ENCODE assay signal across 8 cellular contexts in the genomic region with DNA sequence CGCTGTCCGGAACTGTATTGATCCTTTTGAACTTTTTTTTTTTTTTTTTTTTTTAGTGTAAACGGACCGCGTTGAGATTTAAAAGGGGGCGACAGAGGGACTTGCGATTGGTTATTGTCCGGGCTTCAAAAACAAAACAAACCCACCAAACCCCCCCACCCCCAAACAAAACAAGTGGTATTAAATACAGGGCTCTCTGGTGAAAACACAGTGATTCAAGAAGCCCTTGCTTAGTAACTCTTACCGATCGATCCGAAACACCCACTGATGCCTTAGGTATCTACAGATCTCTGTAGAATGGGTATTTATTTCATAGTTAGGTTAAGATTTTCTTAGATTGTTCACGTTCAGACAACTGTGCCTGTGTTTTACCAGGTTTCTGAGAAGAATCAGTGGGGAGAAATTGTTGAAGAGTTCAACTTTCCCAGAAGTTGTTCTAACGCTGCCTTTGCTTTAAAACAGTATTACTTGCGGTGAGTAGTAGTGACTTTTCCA. TPM values are rescaled to one million over a fixed set of nuclear protein-coding genes. Genes with fewer than 3 reads are reported as not detected.
DNase-seq lines count a peak whose midpoint lies in the region; ATAC-seq and TF ChIP-seq lines count a peak whose summit lies in the region.

No MANE protein-coding gene starts in this region.

- H3K27ac ChIP-seq in H9 (ENCODE audit: insufficient read length, low read depth, low read length) (peak overlapping the region; percentile 58), SJSA1 (peak overlapping the region; percentile 22; the same call in 1 of the 2 replicates), duodenal mucosa (ENCODE audit: low read depth, low read length) (peak overlapping the region; percentile 84), muscle layer of duodenum (ENCODE audit: low read length) (peak overlapping the region; percentile 94), aorta (ENCODE audit: low read depth in 1 of 2, low read length in 2 of 2) (peak overlapping the region in 1 of 2 donors; percentile 51)

- no peaks in the 10 kb centered on the region for H3K79me1 ChIP-seq in H9 (ENCODE audit: insufficient read depth, low read depth, low read length, poor library complexity, severe bottlenecking)

- no peaks in the 10 kb centered on the region for H3K27me3 Mint-ChIP-seq in H9 (ENCODE audit: low read depth)

- H4K5ac ChIP-seq in H9 (ENCODE audit: insufficient read length, low read depth, low read length) = no peak overlapping the region

- H3K4me1 Mint-ChIP-seq in H9 = peaks cover 14 to 22% of the 10 kb centered on the region in 2 experiments

- peak overlapping the region; percentile 85 to 99 for H3K4me3 Mint-ChIP-seq in H9

- H3K4me1 ChIP-seq in H9 (ENCODE audit: insufficient read depth, low read length) (no peaks in the 10 kb centered on the region), SJSA1 (replicated peaks) (peaks cover 8% of the 10 kb centered on the region; the same call in 1 of the 2 replicates), duodenal mucosa (ENCODE audit: control insufficient read depth in 1 of 2, insufficient read depth in 2 of 2, low read length in 2 of 2) (peaks cover 15 to 17% of the 10 kb centered on the region in 2 donors), muscle layer of duodenum (ENCODE audit: control insufficient read depth in 1 of 2, insufficient read depth in 2 of 2, low read length in 2 of 2) (peaks cover 6 to 13% of the 10 kb centered on the region in 2 donors), aorta (ENCODE audit: control insufficient read depth in 1 of 2, insufficient read depth in 2 of 2, low read length in 2 of 2) (no peaks in the 10 kb centered on the region)

- no peak overlapping the region for H4K91ac ChIP-seq in H9 (ENCODE audit: insufficient read length, low read depth, low read length)

- no peak overlapping the region for H3T11ph ChIP-seq in H9 (ENCODE audit: low read length)

- no peak overlapping the region for H3K23ac ChIP-seq in H9 (ENCODE audit: insufficient read length, low read depth, low read length)

- no peak overlapping the region for H3K56ac ChIP-seq in H9 (ENCODE audit: insufficient read length, low read depth, low read length)

- no peak overlapping the region for H2BK12ac ChIP-seq in H9 (ENCODE audit: insufficient read length, low read depth, low read length)

- peaks cover 25% of the 10 kb centered on the region for H3K36me3 ChIP-seq in SJSA1
- H3K36me3 ChIP-seq in duodenal mucosa (ENCODE audit: control insufficient read depth in 1 of 2, insufficient read depth in 2 of 2, low read length in 2 of 2) = peaks cover 0 to 3% of the 10 kb centered on the region in 2 donors
- peaks cover 0 to 3% of the 10 kb centered on the region in 2 donors for H3K36me3 ChIP-seq in muscle layer of duodenum (ENCODE audit: control insufficient read depth in 1 of 2, insufficient read depth in 2 of 2, low read length in 2 of 2)
- H3K36me3 ChIP-seq in aorta (ENCODE audit: control insufficient read depth in 1 of 2, insufficient read depth in 2 of 2, low read length in 1 of 2) = no peaks in the 10 kb centered on the region

- H2BK120ac ChIP-seq in H9 (ENCODE audit: low read depth, low read length, poor library complexity, severe bottlenecking) = no peak overlapping the region

- peaks cover 5% of the 10 kb centered on the region; the same call in 1 of the 2 replicates for H3K79me2 ChIP-seq in H9 (ENCODE audit: insufficient read depth, low read length)

- H4K20me1 ChIP-seq in H9 (ENCODE audit: control insufficient read depth, insufficient read depth, insufficient read length) = no peaks in the 10 kb centered on the region

- H2BK15ac ChIP-seq in H9 (ENCODE audit: low read depth, low read length) = no peak overlapping the region

- H3K4ac ChIP-seq in H9 (ENCODE audit: low read depth, low read length) = no peak overlapping the region

- H2AFZ ChIP-seq in H9 (ENCODE audit: low read length) = no peak overlapping the region

- intact Hi-C loops in aorta (cut with DNase I) = loop anchor here in 1 of 2 donors (5.0 kb wide), 1 partner anchor 189 kb away; no protein-coding TSS in a partner anchor

- peaks cover 0 to 7% of the 10 kb centered on the region in 2 experiments; a peak in 3 of 5 replicates for H3K9me3 Mint-ChIP-seq in H9

- H2BK20ac ChIP-seq in H9 (ENCODE audit: low read depth, low read length, poor library complexity, severe bottlenecking) = no peak overlapping the region

- H3K4me2 ChIP-seq in H9 (ENCODE audit: insufficient read depth, insufficient read length, low read length) = peak overlapping the region; percentile 57

- H3K27me3 ChIP-seq in H9 (ENCODE audit: insufficient read depth, low read length) (no peaks in the 10 kb centered on the region), SJSA1 (replicated peaks) (no peaks in the 10 kb centered on the region), duodenal mucosa (ENCODE audit: control insufficient read depth in 1 of 2, insufficient read depth in 2 of 2, low read length in 2 of 2) (no peaks in the 10 kb centered on the region), muscle layer of duodenum (ENCODE audit: low read depth, low read length) (no peaks in the 10 kb centered on the region), aorta (ENCODE audit: control insufficient read depth in 1 of 2, insufficient read depth in 2 of 2, low read length in 1 of 2) (no peaks in the 10 kb centered on the region)

- no peak overlapping the region for H3K18ac ChIP-seq in H9 (ENCODE audit: insufficient read length, low read depth, low read length)

- H3K9me3 ChIP-seq in H9 (ENCODE audit: control insufficient read depth, low read depth, low read length) (no peaks in the 10 kb centered on the region), SJSA1 (replicated peaks) (no peaks in the 10 kb centered on the region), duodenal mucosa (ENCODE audit: control insufficient read depth in 1 of 2, low read length in 2 of 2) (no peaks in the 10 kb centered on the region), muscle layer of duodenum (ENCODE audit: control insufficient read depth in 1 of 2, low read length in 2 of 2) (no peaks in the 10 kb centered on the region), aorta (ENCODE audit: control insufficient read depth, low read length) (no peaks in the 10 kb centered on the region)

- no peak for TF ChIP-seq CTCF in H9 (conservative IDR thresholded peaks at IDR 0.05)

- peaks cover 22 to 37% (median 34%) of the 10 kb centered on the region in 3 experiments for H3K36me3 Mint-ChIP-seq in H9 (ENCODE audit: insufficient read depth in 1 of 3, low read depth in 3 of 3)

- DNase-seq in AG08396 (ENCODE audit: low spot score) (peak; percentile 5), H9 (no peak), SJSA1 (ENCODE audit: low read depth in 1 of 2, low spot score in 2 of 2) (no peak), aorta (no peak), left lobe of liver (ENCODE audit: low spot score) (no peak)

- H3K23me2 ChIP-seq in H9 (ENCODE audit: insufficient read length, low read depth, low read length, poor library complexity, severe bottlenecking) = peaks cover 7% of the 10 kb centered on the region

- H4K8ac ChIP-seq in H9 (replicated peaks; ENCODE audit: insufficient read length, low read depth, low read length) = no peak overlapping the region

- peak overlapping the region; percentile 83 for H3K9ac ChIP-seq in H9 (ENCODE audit: extremely low read depth, insufficient read length, low read length)
- peak overlapping the region; percentile 29 to 93 for H3K9ac ChIP-seq in duodenal mucosa (ENCODE audit: low read depth in 1 of 2, low read length in 2 of 2)

- H2AK5ac ChIP-seq in H9 (ENCODE audit: insufficient read length, low read length) = no peak overlapping the region

- H3K4me3 ChIP-seq in SJSA1 (peak overlapping the region; percentile 69), duodenal mucosa (ENCODE audit: low read depth in 1 of 2, low read length in 2 of 2) (peak overlapping the region; percentile 85 to 92), muscle layer of duodenum (ENCODE audit: low read depth in 1 of 2, low read length in 2 of 2) (peak overlapping the region; percentile 75 to 89), aorta (ENCODE audit: low read length in 2 of 2) (peak overlapping the region; percentile 72 to 99)

- WGBS in H9 (ENCODE audit: extremely low coverage, insufficient read length, low lambda C conversion rate) = no CpG with 5 or more reads among the region's 14 CpGs
- WGBS in aorta, 2 donors = 0 to 1% methylated on average over 14 of the region's 14 CpGs

- H3K27ac Mint-ChIP-seq in H9 = peak overlapping the region; percentile 35 to 98 (median 98)

- no peak for ATAC-seq in aorta (ENCODE audit: low FRiP score)
- ATAC-seq in left lobe of liver = no peak
- ATAC-seq in GM21360 (IDR thresholded peaks at IDR 0.05; ENCODE audit: unreplicated experiment) = no peak

- no peak overlapping the region for H2BK5ac ChIP-seq in H9 (ENCODE audit: insufficient read length, low read length)

- H3K14ac ChIP-seq in H9 (ENCODE audit: insufficient read depth, low read length) = no peak overlapping the region

RNA-seq across cellular contexts. Expression of a gene that starts 1.4 kb away (rescaled TPM):
- total RNA-seq in H9 (2021) = 61.9 and 63.8 TPM in 2 replicates
- 6.6 and 12.0 TPM in 2 replicates for total RNA-seq in SJSA1 (2014; rRNA removed; shearing (Covaris generic))
- 10 to 100 TPM; 41.7 to 50.3 TPM for total RNA-seq in aorta
- polyA plus RNA-seq in aorta = 1 to 10 TPM; 2.9 to 6.5 TPM
- 9.4 TPM for total RNA-seq in left lobe of liver
